ENCODE assay signal across 1 cellular context in the genomic region with DNA sequence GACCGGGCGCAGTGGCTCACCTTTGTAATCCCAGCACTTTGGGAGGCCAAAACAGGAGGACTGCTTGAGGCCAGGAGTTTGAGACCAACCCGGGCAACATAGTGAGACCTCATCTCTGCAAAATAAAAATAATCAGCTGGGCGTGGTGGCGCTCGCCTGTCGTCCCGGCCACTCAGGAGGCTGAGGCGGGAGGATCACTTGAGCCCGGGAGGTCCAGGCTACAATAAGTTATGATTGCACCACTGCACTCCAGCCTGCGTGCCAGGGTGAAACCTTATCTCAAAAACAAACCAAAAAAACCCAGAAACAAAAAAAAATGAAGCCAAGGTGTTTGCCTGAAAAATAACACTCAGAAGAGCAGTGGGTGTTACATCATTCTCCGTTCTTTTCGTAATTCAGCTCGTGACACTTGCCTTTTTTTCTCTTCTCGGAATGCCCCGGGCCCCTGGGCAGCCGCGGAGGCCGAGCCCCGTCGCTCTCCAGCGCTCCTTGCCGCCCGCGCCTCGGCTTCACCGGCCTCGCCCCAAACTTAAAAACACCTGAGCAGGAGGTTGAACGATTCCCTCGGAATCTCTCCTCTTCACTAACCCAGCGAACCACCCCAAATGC.
TF ChIP-seq lines count a peak whose summit lies in the region.

No MANE protein-coding gene starts in this region.

TF ChIP-seq in HepG2, 621 proteins besides CTCF, POLR2A, EP300 and RAD21 (continued from another document and continues in another):
- TF ChIP-seq, protein P1, sequence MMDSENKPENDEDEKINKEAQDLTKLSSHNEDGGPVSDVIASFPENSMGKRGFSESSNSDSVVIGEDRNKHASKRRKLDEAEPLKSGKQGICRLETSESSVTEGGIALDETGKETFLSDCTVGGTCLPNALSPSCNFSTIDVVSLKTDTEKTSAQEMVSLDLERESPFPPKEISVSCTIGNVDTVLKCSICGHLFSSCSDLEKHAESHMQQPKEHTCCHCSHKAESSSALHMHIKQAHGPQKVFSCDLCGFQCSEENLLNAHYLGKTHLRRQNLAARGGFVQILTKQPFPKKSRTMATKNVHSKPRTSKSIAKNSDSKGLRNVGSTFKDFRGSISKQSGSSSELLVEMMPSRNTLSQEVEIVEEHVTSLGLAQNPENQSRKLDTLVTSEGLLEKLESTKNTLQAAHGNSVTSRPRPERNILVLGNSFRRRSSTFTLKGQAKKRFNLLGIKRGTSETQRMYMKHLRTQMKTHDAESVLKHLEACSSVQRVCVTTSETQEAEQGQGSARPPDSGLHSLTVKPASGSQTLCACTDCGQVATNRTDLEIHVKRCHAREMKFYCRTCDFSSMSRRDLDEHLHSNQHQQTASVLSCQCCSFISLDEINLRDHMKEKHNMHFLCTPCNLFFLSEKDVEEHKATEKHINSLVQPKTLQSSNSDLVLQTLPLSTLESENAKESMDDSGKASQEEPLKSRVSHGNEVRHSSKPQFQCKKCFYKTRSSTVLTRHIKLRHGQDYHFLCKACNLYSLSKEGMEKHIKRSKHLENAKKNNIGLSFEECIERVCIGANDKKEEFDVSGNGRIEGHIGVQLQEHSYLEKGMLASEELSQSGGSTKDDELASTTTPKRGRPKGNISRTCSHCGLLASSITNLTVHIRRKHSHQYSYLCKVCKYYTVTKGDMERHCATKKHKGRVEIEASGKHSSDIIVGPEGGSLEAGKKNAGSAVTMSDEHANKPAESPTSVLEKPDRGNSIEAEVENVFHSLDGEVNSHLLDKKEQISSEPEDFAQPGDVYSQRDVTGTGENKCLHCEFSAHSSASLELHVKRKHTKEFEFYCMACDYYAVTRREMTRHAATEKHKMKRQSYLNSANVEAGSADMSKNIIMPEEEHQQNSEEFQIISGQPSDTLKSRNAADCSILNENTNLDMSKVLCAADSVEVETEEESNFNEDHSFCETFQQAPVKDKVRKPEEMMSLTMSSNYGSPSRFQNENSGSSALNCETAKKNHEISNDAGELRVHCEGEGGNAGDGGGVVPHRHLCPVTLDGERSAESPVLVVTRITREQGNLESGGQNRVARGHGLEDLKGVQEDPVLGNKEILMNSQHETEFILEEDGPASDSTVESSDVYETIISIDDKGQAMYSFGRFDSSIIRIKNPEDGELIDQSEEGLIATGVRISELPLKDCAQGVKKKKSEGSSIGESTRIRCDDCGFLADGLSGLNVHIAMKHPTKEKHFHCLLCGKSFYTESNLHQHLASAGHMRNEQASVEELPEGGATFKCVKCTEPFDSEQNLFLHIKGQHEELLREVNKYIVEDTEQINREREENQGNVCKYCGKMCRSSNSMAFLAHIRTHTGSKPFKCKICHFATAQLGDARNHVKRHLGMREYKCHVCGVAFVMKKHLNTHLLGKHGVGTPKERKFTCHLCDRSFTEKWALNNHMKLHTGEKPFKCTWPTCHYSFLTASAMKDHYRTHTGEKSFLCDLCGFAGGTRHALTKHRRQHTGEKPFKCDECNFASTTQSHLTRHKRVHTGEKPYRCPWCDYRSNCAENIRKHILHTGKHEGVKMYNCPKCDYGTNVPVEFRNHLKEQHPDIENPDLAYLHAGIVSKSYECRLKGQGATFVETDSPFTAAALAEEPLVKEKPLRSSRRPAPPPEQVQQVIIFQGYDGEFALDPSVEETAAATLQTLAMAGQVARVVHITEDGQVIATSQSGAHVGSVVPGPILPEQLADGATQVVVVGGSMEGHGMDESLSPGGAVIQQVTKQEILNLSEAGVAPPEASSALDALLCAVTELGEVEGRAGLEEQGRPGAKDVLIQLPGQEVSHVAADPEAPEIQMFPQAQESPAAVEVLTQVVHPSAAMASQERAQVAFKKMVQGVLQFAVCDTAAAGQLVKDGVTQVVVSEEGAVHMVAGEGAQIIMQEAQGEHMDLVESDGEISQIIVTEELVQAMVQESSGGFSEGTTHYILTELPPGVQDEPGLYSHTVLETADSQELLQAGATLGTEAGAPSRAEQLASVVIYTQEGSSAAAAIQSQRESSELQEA (CRISPR knock-in tag; IDR thresholded peaks at IDR 0.05; ENCODE audit: not compliant biosample characterization) = no peak
- no peak; the same call in 1 of the 2 replicates for TF ChIP-seq JUND (CRISPR knock-in tag; IDR thresholded peaks at IDR 0.05)
- TF ChIP-seq ZNF354B (CRISPR knock-in tag; IDR thresholded peaks at IDR 0.05) = no peak
- no peak for TF ChIP-seq CBX1 (IDR thresholded peaks at IDR 0.05; ENCODE audit: low read depth)
- TF ChIP-seq TOPORS (CRISPR knock-in tag; IDR thresholded peaks at IDR 0.05) = 0 out of 2 replicates have a peak, but pooled peaks have one; percentile 31
- no peak for TF ChIP-seq ZNF441 (CRISPR knock-in tag; IDR thresholded peaks at IDR 0.05; ENCODE audit: borderline replicate concordance)
- 0 out of 2 replicates have a peak, but pooled peaks have one; percentile 56 for TF ChIP-seq ZNF33A (CRISPR knock-in tag; IDR thresholded peaks at IDR 0.05; ENCODE audit: borderline replicate concordance)
- TF ChIP-seq HMG20B (CRISPR knock-in tag; conservative IDR thresholded peaks at IDR 0.05) = no peak; the same call in 1 of the 2 replicates
- no peak for TF ChIP-seq ZBTB20 (CRISPR knock-in tag; IDR thresholded peaks at IDR 0.05; ENCODE audit: borderline replicate concordance, low read depth)
- TF ChIP-seq MTA1 (CRISPR knock-in tag; IDR thresholded peaks at IDR 0.05; ENCODE audit: borderline replicate concordance) = no peak
- no peak for TF ChIP-seq HNF4A (CRISPR knock-in tag; IDR thresholded peaks at IDR 0.05)
- TF ChIP-seq ZNF678 (CRISPR knock-in tag; IDR thresholded peaks at IDR 0.05) = 0 out of 2 replicates have a peak, but pooled peaks have one; percentile 9
- TF ChIP-seq, protein P2, sequence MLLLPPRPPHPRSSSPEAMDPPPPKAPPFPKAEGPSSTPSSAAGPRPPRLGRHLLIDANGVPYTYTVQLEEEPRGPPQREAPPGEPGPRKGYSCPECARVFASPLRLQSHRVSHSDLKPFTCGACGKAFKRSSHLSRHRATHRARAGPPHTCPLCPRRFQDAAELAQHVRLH (CRISPR knock-in tag; IDR thresholded peaks at IDR 0.05; ENCODE audit: borderline replicate concordance, low read depth) = no peak
- no peak; the same call in 1 of the 2 replicates for TF ChIP-seq KLF6 (CRISPR knock-in tag; IDR thresholded peaks at IDR 0.05)
- TF ChIP-seq, protein P3, sequence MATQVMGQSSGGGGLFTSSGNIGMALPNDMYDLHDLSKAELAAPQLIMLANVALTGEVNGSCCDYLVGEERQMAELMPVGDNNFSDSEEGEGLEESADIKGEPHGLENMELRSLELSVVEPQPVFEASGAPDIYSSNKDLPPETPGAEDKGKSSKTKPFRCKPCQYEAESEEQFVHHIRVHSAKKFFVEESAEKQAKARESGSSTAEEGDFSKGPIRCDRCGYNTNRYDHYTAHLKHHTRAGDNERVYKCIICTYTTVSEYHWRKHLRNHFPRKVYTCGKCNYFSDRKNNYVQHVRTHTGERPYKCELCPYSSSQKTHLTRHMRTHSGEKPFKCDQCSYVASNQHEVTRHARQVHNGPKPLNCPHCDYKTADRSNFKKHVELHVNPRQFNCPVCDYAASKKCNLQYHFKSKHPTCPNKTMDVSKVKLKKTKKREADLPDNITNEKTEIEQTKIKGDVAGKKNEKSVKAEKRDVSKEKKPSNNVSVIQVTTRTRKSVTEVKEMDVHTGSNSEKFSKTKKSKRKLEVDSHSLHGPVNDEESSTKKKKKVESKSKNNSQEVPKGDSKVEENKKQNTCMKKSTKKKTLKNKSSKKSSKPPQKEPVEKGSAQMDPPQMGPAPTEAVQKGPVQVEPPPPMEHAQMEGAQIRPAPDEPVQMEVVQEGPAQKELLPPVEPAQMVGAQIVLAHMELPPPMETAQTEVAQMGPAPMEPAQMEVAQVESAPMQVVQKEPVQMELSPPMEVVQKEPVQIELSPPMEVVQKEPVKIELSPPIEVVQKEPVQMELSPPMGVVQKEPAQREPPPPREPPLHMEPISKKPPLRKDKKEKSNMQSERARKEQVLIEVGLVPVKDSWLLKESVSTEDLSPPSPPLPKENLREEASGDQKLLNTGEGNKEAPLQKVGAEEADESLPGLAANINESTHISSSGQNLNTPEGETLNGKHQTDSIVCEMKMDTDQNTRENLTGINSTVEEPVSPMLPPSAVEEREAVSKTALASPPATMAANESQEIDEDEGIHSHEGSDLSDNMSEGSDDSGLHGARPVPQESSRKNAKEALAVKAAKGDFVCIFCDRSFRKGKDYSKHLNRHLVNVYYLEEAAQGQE (IDR thresholded peaks at IDR 0.05; ENCODE audit: borderline replicate concordance in 1 of 2, low read depth in 1 of 2, low read length in 2 of 2) = no peak
- TF ChIP-seq HNF4G (IDR thresholded peaks at IDR 0.05; ENCODE audit: borderline replicate concordance, low read depth, low read length) = no peak
- no peak; the same call in 1 of the 2 replicates for TF ChIP-seq HNF4G (CRISPR knock-in tag; IDR thresholded peaks at IDR 0.05; ENCODE audit: borderline replicate concordance, low read depth)
- TF ChIP-seq ZNF530 (CRISPR knock-in tag; IDR thresholded peaks at IDR 0.05; ENCODE audit: low read depth) = no peak; the same call in 1 of the 2 replicates
- TF ChIP-seq, protein P4, sequence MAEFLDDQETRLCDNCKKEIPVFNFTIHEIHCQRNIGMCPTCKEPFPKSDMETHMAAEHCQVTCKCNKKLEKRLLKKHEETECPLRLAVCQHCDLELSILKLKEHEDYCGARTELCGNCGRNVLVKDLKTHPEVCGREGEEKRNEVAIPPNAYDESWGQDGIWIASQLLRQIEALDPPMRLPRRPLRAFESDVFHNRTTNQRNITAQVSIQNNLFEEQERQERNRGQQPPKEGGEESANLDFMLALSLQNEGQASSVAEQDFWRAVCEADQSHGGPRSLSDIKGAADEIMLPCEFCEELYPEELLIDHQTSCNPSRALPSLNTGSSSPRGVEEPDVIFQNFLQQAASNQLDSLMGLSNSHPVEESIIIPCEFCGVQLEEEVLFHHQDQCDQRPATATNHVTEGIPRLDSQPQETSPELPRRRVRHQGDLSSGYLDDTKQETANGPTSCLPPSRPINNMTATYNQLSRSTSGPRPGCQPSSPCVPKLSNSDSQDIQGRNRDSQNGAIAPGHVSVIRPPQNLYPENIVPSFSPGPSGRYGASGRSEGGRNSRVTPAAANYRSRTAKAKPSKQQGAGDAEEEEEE (CRISPR knock-in tag; IDR thresholded peaks at IDR 0.05; ENCODE audit: borderline replicate concordance) = no peak
- TF ChIP-seq, protein P5, sequence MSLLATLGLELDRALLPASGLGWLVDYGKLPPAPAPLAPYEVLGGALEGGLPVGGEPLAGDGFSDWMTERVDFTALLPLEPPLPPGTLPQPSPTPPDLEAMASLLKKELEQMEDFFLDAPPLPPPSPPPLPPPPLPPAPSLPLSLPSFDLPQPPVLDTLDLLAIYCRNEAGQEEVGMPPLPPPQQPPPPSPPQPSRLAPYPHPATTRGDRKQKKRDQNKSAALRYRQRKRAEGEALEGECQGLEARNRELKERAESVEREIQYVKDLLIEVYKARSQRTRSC (CRISPR knock-in tag; IDR thresholded peaks at IDR 0.05; ENCODE audit: low read depth) = no peak
- no peak for TF ChIP-seq HOXA5 (CRISPR knock-in tag; IDR thresholded peaks at IDR 0.05)
- 0 out of 2 replicates have a peak, but pooled peaks have one; percentile 3 for TF ChIP-seq ZNF674 (CRISPR knock-in tag; IDR thresholded peaks at IDR 0.05; ENCODE audit: low read depth)
- no peak; the same call in 1 of the 2 replicates for TF ChIP-seq CHD4 (IDR thresholded peaks at IDR 0.05; ENCODE audit: borderline replicate concordance, low read length)
- TF ChIP-seq BORCS8-MEF2B (CRISPR knock-in tag; IDR thresholded peaks at IDR 0.05) = no peak; the same call in 1 of the 2 replicates
- TF ChIP-seq ZNF30 (CRISPR knock-in tag; IDR thresholded peaks at IDR 0.05) = no peak
- TF ChIP-seq, protein P6, sequence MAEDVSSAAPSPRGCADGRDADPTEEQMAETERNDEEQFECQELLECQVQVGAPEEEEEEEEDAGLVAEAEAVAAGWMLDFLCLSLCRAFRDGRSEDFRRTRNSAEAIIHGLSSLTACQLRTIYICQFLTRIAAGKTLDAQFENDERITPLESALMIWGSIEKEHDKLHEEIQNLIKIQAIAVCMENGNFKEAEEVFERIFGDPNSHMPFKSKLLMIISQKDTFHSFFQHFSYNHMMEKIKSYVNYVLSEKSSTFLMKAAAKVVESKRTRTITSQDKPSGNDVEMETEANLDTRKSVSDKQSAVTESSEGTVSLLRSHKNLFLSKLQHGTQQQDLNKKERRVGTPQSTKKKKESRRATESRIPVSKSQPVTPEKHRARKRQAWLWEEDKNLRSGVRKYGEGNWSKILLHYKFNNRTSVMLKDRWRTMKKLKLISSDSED (CRISPR knock-in tag; IDR thresholded peaks at IDR 0.05) = no peak
- TF ChIP-seq MIER2 (CRISPR knock-in tag; IDR thresholded peaks at IDR 0.05) = no peak
- no peak for TF ChIP-seq HOXA9 (CRISPR knock-in tag; IDR thresholded peaks at IDR 0.05; ENCODE audit: borderline replicate concordance)
- TF ChIP-seq, protein P7, sequence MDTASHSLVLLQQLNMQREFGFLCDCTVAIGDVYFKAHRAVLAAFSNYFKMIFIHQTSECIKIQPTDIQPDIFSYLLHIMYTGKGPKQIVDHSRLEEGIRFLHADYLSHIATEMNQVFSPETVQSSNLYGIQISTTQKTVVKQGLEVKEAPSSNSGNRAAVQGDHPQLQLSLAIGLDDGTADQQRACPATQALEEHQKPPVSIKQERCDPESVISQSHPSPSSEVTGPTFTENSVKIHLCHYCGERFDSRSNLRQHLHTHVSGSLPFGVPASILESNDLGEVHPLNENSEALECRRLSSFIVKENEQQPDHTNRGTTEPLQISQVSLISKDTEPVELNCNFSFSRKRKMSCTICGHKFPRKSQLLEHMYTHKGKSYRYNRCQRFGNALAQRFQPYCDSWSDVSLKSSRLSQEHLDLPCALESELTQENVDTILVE (CRISPR knock-in tag; IDR thresholded peaks at IDR 0.05) = 0 out of 2 replicates have a peak, but pooled peaks have one; percentile 9
- TF ChIP-seq, protein P8, sequence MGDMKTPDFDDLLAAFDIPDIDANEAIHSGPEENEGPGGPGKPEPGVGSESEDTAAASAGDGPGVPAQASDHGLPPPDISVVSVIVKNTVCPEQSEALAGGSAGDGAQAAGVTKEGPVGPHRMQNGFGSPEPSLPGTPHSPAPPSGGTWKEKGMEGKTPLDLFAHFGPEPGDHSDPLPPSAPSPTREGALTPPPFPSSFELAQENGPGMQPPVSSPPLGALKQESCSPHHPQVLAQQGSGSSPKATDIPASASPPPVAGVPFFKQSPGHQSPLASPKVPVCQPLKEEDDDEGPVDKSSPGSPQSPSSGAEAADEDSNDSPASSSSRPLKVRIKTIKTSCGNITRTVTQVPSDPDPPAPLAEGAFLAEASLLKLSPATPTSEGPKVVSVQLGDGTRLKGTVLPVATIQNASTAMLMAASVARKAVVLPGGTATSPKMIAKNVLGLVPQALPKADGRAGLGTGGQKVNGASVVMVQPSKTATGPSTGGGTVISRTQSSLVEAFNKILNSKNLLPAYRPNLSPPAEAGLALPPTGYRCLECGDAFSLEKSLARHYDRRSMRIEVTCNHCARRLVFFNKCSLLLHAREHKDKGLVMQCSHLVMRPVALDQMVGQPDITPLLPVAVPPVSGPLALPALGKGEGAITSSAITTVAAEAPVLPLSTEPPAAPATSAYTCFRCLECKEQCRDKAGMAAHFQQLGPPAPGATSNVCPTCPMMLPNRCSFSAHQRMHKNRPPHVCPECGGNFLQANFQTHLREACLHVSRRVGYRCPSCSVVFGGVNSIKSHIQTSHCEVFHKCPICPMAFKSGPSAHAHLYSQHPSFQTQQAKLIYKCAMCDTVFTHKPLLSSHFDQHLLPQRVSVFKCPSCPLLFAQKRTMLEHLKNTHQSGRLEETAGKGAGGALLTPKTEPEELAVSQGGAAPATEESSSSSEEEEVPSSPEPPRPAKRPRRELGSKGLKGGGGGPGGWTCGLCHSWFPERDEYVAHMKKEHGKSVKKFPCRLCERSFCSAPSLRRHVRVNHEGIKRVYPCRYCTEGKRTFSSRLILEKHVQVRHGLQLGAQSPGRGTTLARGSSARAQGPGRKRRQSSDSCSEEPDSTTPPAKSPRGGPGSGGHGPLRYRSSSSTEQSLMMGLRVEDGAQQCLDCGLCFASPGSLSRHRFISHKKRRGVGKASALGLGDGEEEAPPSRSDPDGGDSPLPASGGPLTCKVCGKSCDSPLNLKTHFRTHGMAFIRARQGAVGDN (CRISPR knock-in tag; IDR thresholded peaks at IDR 0.05) = no peak
- TF ChIP-seq SMAD3 (CRISPR knock-in tag; IDR thresholded peaks at IDR 0.05) = no peak
- no peak for TF ChIP-seq ZNF766 (CRISPR knock-in tag; IDR thresholded peaks at IDR 0.05; ENCODE audit: borderline replicate concordance)
- no peak for TF ChIP-seq ZNF468 (CRISPR knock-in tag; IDR thresholded peaks at IDR 0.05)
- no peak; the same call in 1 of the 2 replicates for TF ChIP-seq GABPB1 (CRISPR knock-in tag; IDR thresholded peaks at IDR 0.05)
